ENCODE assay signal across 22 cellular contexts in genomic region chr4:139904406-139904805, GRCh38.
DNase-seq lines count a peak whose midpoint lies in the region; ATAC-seq and TF ChIP-seq lines count a peak whose summit lies in the region.
"Had no signal": no experiment of that assay in that cellular context is flagged by ENCODE, and none has a peak within 500 bp of the region (broad histone marks: within the 10 kb centered on the region; RNA-seq: fewer than 3 reads in every experiment).

No MANE protein-coding gene starts in this region.

- peaks cover 25% of the 10 kb centered on the region for H3K4me1 Mint-ChIP-seq in activated CD4-positive, alpha-beta T cell treated with anti-CD3 and anti-CD28 coated beads, Interleukin-2, amount 10 ng/mL, durations not matched to agents 7 days and 5 days
- peaks cover 18% of the 10 kb centered on the region for H3K4me1 Mint-ChIP-seq in CD14-positive monocyte
- H3K4me1 Mint-ChIP-seq: CD4-positive, alpha-beta memory T cell had no signal

- H3K9me3 ChIP-seq in neutrophil, result no peaks in the 10 kb centered on the region
- H3K9me3 ChIP-seq: A549, HAP-1, SK-N-SH had no signal

- POLR2A ChIA-PET in activated CD4-positive, alpha-beta T cell treated with anti-CD3 and anti-CD28 coated beads, Interleukin-2, amount 10 ng/mL, durations not matched to agents 7 days and 5 days (lab: Charles Lee), result no interaction called here

- H3K27me3 Mint-ChIP-seq in activated CD4-positive, alpha-beta T cell treated with anti-CD3 and anti-CD28 coated beads, Interleukin-2, amount 10 ng/mL, durations not matched to agents 7 days and 5 days, result no peaks in the 10 kb centered on the region
- peaks cover 0 to 1% (median 0%) of the 10 kb centered on the region in 3 donors for H3K27me3 Mint-ChIP-seq in CD14-positive monocyte (ENCODE audit: low read depth in 3 of 3)

- TF ChIP-seq CTCF in CD14-positive monocyte (IDR thresholded peaks at IDR 0.05) (no peak), neutrophil (IDR thresholded peaks at IDR 0.05) (no peak)

- H3K4me1 ChIP-seq in neutrophil (ENCODE audit: control insufficient read depth in 1 of 2, insufficient read depth in 1 of 2, low read depth in 1 of 2, low read length in 1 of 2), result peaks cover 9 to 12% of the 10 kb centered on the region in 2 experiments

- DNase-seq in activated CD4-positive, alpha-beta T cell treated with anti-CD3 and anti-CD28 coated beads, Interleukin-2, amount 10 ng/mL, durations not matched to agents 7 days and 5 days, result no peak
- DNase-seq in activated CD4-positive, alpha-beta T cell treated with anti-CD3 and anti-CD28 coated beads, Interleukin-2, amount 50 U/mL, for 1 hour, result no peak
- no peak for DNase-seq in CD14-positive monocyte (ENCODE audit: low spot score)
- peak; percentile 71 for DNase-seq in NCI-H69 (lab: John Stamatoyannopoulos, UW)
- DNase-seq in NCI-H748 treated with DMSO at 0.1 percent for 48 hours (lab: John Stamatoyannopoulos, UW), result no peak
- DNase-seq: AML-193; CD4-positive, alpha-beta memory T cell; COR-L47; GF-D8; GOT3; HFFc6; NCI-H1105; NCI-H1436 treated with DMSO at 0.1 percent for 48 hours; NCI-H187 treated with DMSO at 0.1 percent for 48 hours; NCI-H446 treated with DMSO at 0.1 percent for 48 hours; NCI-H526; SK-N-SH had no signal

- peak overlapping the region; percentile 20 for H3K27ac ChIP-seq in neutrophil
- H3K27ac ChIP-seq: A549; BLaER1 treated with 17β-estradiol and CSF1 and Interleukin-3, amounts not matched to agents 10 nM and 100 nM had no signal

- H3K27me3 ChIP-seq in neutrophil, result no peaks in the 10 kb centered on the region
- H3K27me3 ChIP-seq: BLaER1 treated with 17β-estradiol and CSF1 and Interleukin-3, amounts not matched to agents 10 nM and 100 nM had no signal

- peaks cover 14% of the 10 kb centered on the region for H3K9me3 Mint-ChIP-seq in activated CD4-positive, alpha-beta T cell treated with anti-CD3 and anti-CD28 coated beads, Interleukin-2, amount 10 ng/mL, durations not matched to agents 7 days and 5 days
- H3K9me3 Mint-ChIP-seq in CD14-positive monocyte, result peaks cover 0 to 9% (median 2%) of the 10 kb centered on the region in 7 donors

- H3K4me3 Mint-ChIP-seq in activated CD4-positive, alpha-beta T cell treated with anti-CD3 and anti-CD28 coated beads, Interleukin-2, amount 10 ng/mL, durations not matched to agents 7 days and 5 days, result no peak overlapping the region
- H3K4me3 Mint-ChIP-seq in CD14-positive monocyte, result no peak overlapping the region
- H3K4me3 Mint-ChIP-seq: CD4-positive, alpha-beta memory T cell; HFFc6 had no signal

- ATAC-seq in HG02885 (IDR thresholded peaks at IDR 0.05; ENCODE audit: poor library complexity, unreplicated experiment), result no peak
- ATAC-seq: A549 had no signal

- H3K27ac Mint-ChIP-seq in activated CD4-positive, alpha-beta T cell treated with anti-CD3 and anti-CD28 coated beads, Interleukin-2, amount 10 ng/mL, durations not matched to agents 7 days and 5 days, result peak overlapping the region; percentile 47
- peak overlapping the region in 5 of 7 donors; percentile 1 to 63 (median 42) for H3K27ac Mint-ChIP-seq in CD14-positive monocyte
- H3K27ac Mint-ChIP-seq: CD4-positive, alpha-beta memory T cell; HFFc6 had no signal

- H3K36me3 Mint-ChIP-seq in activated CD4-positive, alpha-beta T cell treated with anti-CD3 and anti-CD28 coated beads, Interleukin-2, amount 10 ng/mL, durations not matched to agents 7 days and 5 days (ENCODE audit: low read depth), result peaks cover 4% of the 10 kb centered on the region
- H3K36me3 Mint-ChIP-seq in CD14-positive monocyte, result peaks cover 9 to 10% of the 10 kb centered on the region in 2 donors

- intact Hi-C loops in CD14-positive monocyte (cut with micrococcal nuclease), result no loop called here

- no peaks in the 10 kb centered on the region for H3K36me3 ChIP-seq in neutrophil
- H3K36me3 ChIP-seq: HAP-1 had no signal

- CTCF ChIA-PET in activated CD4-positive, alpha-beta T cell treated with anti-CD3 and anti-CD28 coated beads, Interleukin-2, amount 10 ng/mL, durations not matched to agents 7 days and 5 days (lab: Charles Lee), result no interaction called here

- H3K4me3 ChIP-seq in neutrophil (ENCODE audit: low read depth in 1 of 2, low read length in 1 of 2), result no peak overlapping the region
- H3K4me3 ChIP-seq: A549; BLaER1 treated with 17β-estradiol and CSF1 and Interleukin-3, amounts not matched to agents 10 nM and 100 nM; HAP-1 had no signal
